In the genomic region with DNA sequence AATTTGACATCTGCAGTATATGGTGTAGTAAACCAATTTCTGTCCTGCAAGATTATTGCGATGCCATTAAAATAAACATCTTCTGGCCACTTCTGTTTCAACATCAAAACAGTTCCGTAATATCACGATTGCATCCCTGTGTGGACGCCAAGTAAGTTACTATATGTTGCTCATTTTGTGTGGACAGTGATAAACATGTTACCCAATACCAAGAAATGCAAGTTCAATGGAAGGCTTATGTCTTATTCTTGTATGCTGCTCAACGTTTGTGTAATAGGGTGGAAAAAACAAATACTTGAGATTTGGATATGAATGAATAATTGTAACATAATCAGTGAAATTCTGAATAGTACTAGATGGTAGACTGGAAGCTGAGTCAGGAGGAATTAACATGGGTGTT, we compare ENCODE assay signal across 34 cellular contexts.
"Had no signal": no experiment of that assay in that cellular context is flagged by ENCODE, and none has a peak within 500 bp of the region (broad histone marks: within the 10 kb centered on the region; RNA-seq: fewer than 3 reads in every experiment).

No MANE protein-coding gene starts in this region.

- H3K27ac Mint-ChIP-seq: activated CD4-positive, alpha-beta memory T cell treated with anti-CD3 and anti-CD28 coated beads for 36 hours; activated naive CD4-positive, alpha-beta T cell treated with anti-CD3 and anti-CD28 coated beads, Interleukin-2, amount 10 ng/mL, durations not matched to agents 7 days and 5 days; activated naive CD8-positive, alpha-beta T cell treated with anti-CD3 and anti-CD28 coated beads, Interleukin-2, amount 10 ng/mL, durations not matched to agents 7 days and 5 days; activated T-helper 1 cell treated with anti-CD3 and anti-CD28 coated beads, Interleukin-12 subunit alpha, Interleukin-12 subunit beta, Interleukin-2, Interleukin-4 antibody, amounts not matched to agents 30 ng/mL and 10 ng/mL and 1 ng/mL, durations not matched to agents 14 hours and 24 hours and 36 hours; effector memory CD8-positive, alpha-beta T cell; mesothelial cell of epicardium; nephron progenitor cell; progenitor cell of endocrine pancreas; stimulated activated naive B cell treated with anti-CD40 and anti-IgM and Interleukin-4, amounts not matched to agents 10 μg/mL and 1 μg/mL and 100 μg/mL, for 72 hours; T-helper 1 cell treated with Interleukin-12 subunit alpha and Interleukin-12 subunit beta and Interleukin-4 antibody, amounts not matched to agents 30 μg/mL and 1 μg/mL, for 36 hours had no signal

- H3K36me3 ChIP-seq: ovary, suprapubic skin had no signal

- FAIRE-seq: bronchial epithelial cell, kidney, small intestine had no signal

- ATAC-seq: activated CD4-positive, CD25-positive, alpha-beta regulatory T cell treated with anti-CD3 and anti-CD28 coated beads, Interleukin-2, amount 50 U/mL, for 24 hours; effector memory CD8-positive, alpha-beta T cell; gastrocnemius medialis; left colon; sciatic nerve; stimulated activated naive B cell treated with anti-CD40 and anti-IgM and Interleukin-4, amounts not matched to agents 10 μg/mL and 1 μg/mL and 100 μg/mL, for 72 hours; upper lobe of right lung had no signal

- H3K27me3 ChIP-seq: gastrocnemius medialis, ovary, suprapubic skin, tibial artery, upper lobe of right lung had no signal

- H3K27me3 Mint-ChIP-seq: activated CD4-positive, alpha-beta memory T cell treated with anti-CD3 and anti-CD28 coated beads for 36 hours; activated naive CD4-positive, alpha-beta T cell treated with anti-CD3 and anti-CD28 coated beads, Interleukin-2, amount 10 ng/mL, durations not matched to agents 7 days and 5 days; activated naive CD8-positive, alpha-beta T cell treated with anti-CD3 and anti-CD28 coated beads, Interleukin-2, amount 10 ng/mL, durations not matched to agents 7 days and 5 days; effector memory CD8-positive, alpha-beta T cell; naive B cell; progenitor cell of endocrine pancreas; stimulated activated naive B cell treated with anti-CD40 and anti-IgM and Interleukin-4, amounts not matched to agents 10 μg/mL and 1 μg/mL and 100 μg/mL, for 72 hours had no signal

- H3K4me3 Mint-ChIP-seq: activated CD4-positive, alpha-beta memory T cell treated with anti-CD3 and anti-CD28 coated beads for 36 hours; activated naive CD4-positive, alpha-beta T cell treated with anti-CD3 and anti-CD28 coated beads, Interleukin-2, amount 10 ng/mL, durations not matched to agents 7 days and 5 days; activated naive CD8-positive, alpha-beta T cell treated with anti-CD3 and anti-CD28 coated beads, Interleukin-2, amount 10 ng/mL, durations not matched to agents 7 days and 5 days; activated T-helper 1 cell treated with anti-CD3 and anti-CD28 coated beads, Interleukin-12 subunit alpha, Interleukin-12 subunit beta, Interleukin-2, Interleukin-4 antibody, amounts not matched to agents 30 ng/mL and 10 ng/mL and 1 ng/mL, durations not matched to agents 14 hours and 24 hours and 36 hours; effector memory CD8-positive, alpha-beta T cell; mesothelial cell of epicardium; naive B cell; nephron progenitor cell; stimulated activated naive B cell treated with anti-CD40 and anti-IgM and Interleukin-4, amounts not matched to agents 10 μg/mL and 1 μg/mL and 100 μg/mL, for 72 hours; T-helper 1 cell treated with Interleukin-12 subunit alpha and Interleukin-12 subunit beta and Interleukin-4 antibody, amounts not matched to agents 30 μg/mL and 1 μg/mL, for 36 hours had no signal

- H3K9me3 Mint-ChIP-seq: activated CD4-positive, alpha-beta memory T cell treated with anti-CD3 and anti-CD28 coated beads for 36 hours; activated naive CD4-positive, alpha-beta T cell treated with anti-CD3 and anti-CD28 coated beads, Interleukin-2, amount 10 ng/mL, durations not matched to agents 7 days and 5 days; activated naive CD8-positive, alpha-beta T cell treated with anti-CD3 and anti-CD28 coated beads, Interleukin-2, amount 10 ng/mL, durations not matched to agents 7 days and 5 days; activated T-helper 1 cell treated with anti-CD3 and anti-CD28 coated beads, Interleukin-12 subunit alpha, Interleukin-12 subunit beta, Interleukin-2, Interleukin-4 antibody, amounts not matched to agents 30 ng/mL and 10 ng/mL and 1 ng/mL, durations not matched to agents 14 hours and 24 hours and 36 hours; effector memory CD8-positive, alpha-beta T cell; mesothelial cell of epicardium; naive B cell; nephron progenitor cell; stimulated activated naive B cell treated with anti-CD40 and anti-IgM and Interleukin-4, amounts not matched to agents 10 μg/mL and 1 μg/mL and 100 μg/mL, for 72 hours; T-helper 1 cell treated with Interleukin-12 subunit alpha and Interleukin-12 subunit beta and Interleukin-4 antibody, amounts not matched to agents 30 μg/mL and 1 μg/mL, for 36 hours had no signal

- DNase-seq: activated CD4-positive, alpha-beta memory T cell treated with anti-CD3 and anti-CD28 coated beads for 36 hours; activated CD4-positive, alpha-beta T cell treated with anti-CD3 and anti-CD28 coated beads for 48 hours; activated CD8-positive, alpha-beta memory T cell treated with anti-CD3 and anti-CD28 coated beads, Interleukin-2, amount 50 U/mL, for 4 hours; activated effector memory CD4-positive, alpha-beta T cell treated with anti-CD3 and anti-CD28 coated beads, Interleukin-2, amount 50 U/mL, for 16 hours; activated naive CD4-positive, alpha-beta T cell treated with anti-CD3 and anti-CD28 coated beads, Interleukin-2, amount 10 ng/mL, durations not matched to agents 7 days and 5 days; activated naive CD8-positive, alpha-beta T cell treated with anti-CD3 and anti-CD28 coated beads, Interleukin-2, amount 10 ng/mL, durations not matched to agents 7 days and 5 days; activated T-cell treated with anti-CD3 and anti-CD28 coated beads, Interleukin-2, amount 50 U/mL, for 1 hour; cortex of kidney; effector memory CD8-positive, alpha-beta T cell; erythroblast; gastrocnemius medialis; glutamatergic neuron; kidney; left colon; mammary epithelial cell; naive B cell; nephron progenitor cell; ovary; retina; small intestine; stimulated activated CD4-positive, alpha-beta T cell treated with anti-CD3 and anti-CD28 coated beads, Interleukin-4, amount 100 ng/mL, for 4 hours; stimulated activated naive B cell treated with anti-CD40 and anti-IgM and Interleukin-4, amounts not matched to agents 10 μg/mL and 1 μg/mL and 100 μg/mL, for 72 hours; T1000; tibial artery; upper lobe of right lung; WERI-Rb-1 had no signal

- H3K27ac ChIP-seq: ovary, suprapubic skin, tibial artery, upper lobe of right lung, WERI-Rb-1 had no signal

- H3K4me1 Mint-ChIP-seq: nephron progenitor cell had no signal

- H3K9me3 ChIP-seq: gastrocnemius medialis, ovary, suprapubic skin, tibial artery, upper lobe of right lung had no signal

- H3K4me3 ChIP-seq: gastrocnemius medialis, ovary, suprapubic skin, tibial artery, upper lobe of right lung had no signal
